Comparison of ENCODE assay signal across 8 cellular contexts in genomic region chr1:85109475-85109874, GRCh38.
DNase-seq lines count a peak whose midpoint lies in the region; ATAC-seq and TF ChIP-seq lines count a peak whose summit lies in the region.

No MANE protein-coding gene starts in this region.

- no peaks in the 10 kb centered on the region for H3K4me1 Mint-ChIP-seq in brain

- H3K4me3 Mint-ChIP-seq in brain = no peak overlapping the region

- no peaks in the 10 kb centered on the region for H3K36me3 ChIP-seq in MG63

- DNase-seq in DMS53 (lab: John Stamatoyannopoulos, UW) (peak; percentile 91), MG63 (peak; percentile 38), SK-MEL-5 (ENCODE audit: low read depth, low spot score) (peak; percentile 72), iPS-NIHi7 (ENCODE audit: extremely low spot score) (peak; percentile 84), KG1 (lab: John Stamatoyannopoulos, UW) (no peak)
- peak; percentile 3 to 10 for DNase-seq in stimulated activated CD4-positive, alpha-beta T cell treated with anti-CD3 and anti-CD28 coated beads, Interleukin-1b, Interleukin-23, amount 100 ng/mL, for 4 hours (ENCODE audit: low read depth in 2 of 2)

- no peaks in the 10 kb centered on the region for H3K9me3 Mint-ChIP-seq in brain

- no peak overlapping the region for H3K27ac Mint-ChIP-seq in brain

- in situ Hi-C loops in SK-MEL-5 (cut with HindIII; ENCODE audit: low pct_unique_long_range_greater_than_20kb, low sequenced_read_pairs) = no loop called here

- H3K4me3 ChIP-seq in MG63 = no peak overlapping the region

- peak; percentile 78 to 89 for TF ChIP-seq CTCF in brain (conservative IDR thresholded peaks at IDR 0.05)

- no peaks in the 10 kb centered on the region for H3K36me3 Mint-ChIP-seq in brain

- 0 out of 2 replicates have a peak, but pooled peaks cover 7% of the 10 kb centered on the region for H3K27me3 ChIP-seq in MG63

- no peaks in the 10 kb centered on the region for H3K27me3 Mint-ChIP-seq in brain

- no peaks in the 10 kb centered on the region for H3K9me3 ChIP-seq in MG63

- ATAC-seq in GM21526 (IDR thresholded peaks at IDR 0.05; ENCODE audit: low FRiP score, unreplicated experiment) = peak; percentile 75
